In genomic region chr11:120793150-120793549, GRCh38 we compare ENCODE assay signal across 27 cellular contexts.
"Had no signal": no experiment of that assay in that cellular context is flagged by ENCODE, and none has a peak within 500 bp of the region (broad histone marks: within the 10 kb centered on the region; RNA-seq: fewer than 3 reads in every experiment).

No MANE protein-coding gene starts in this region.

- H3K27ac Mint-ChIP-seq: stimulated activated effector memory CD8-positive, alpha-beta T cell treated with anti-CD3 and anti-CD28 coated beads, Interleukin-12 subunit alpha, Interleukin-12 subunit beta, amount 100 ng/mL, for 72 hours; stimulated activated memory B cell treated with anti-CD40 and anti-IgM and Interleukin-4, amounts not matched to agents 10 μg/mL and 1 μg/mL and 100 μg/mL, for 72 hours; stimulated activated naive B cell treated with anti-CD40 and anti-IgM and Interleukin-4, amounts not matched to agents 10 μg/mL and 1 μg/mL and 100 μg/mL, for 72 hours; stimulated activated naive CD8-positive, alpha-beta T cell treated with anti-CD3 and anti-CD28 coated beads, Interleukin-15, amount 100 ng/mL, for 72 hours; stimulated activated naive CD8-positive, alpha-beta T cell treated with anti-CD3 and anti-CD28 coated beads, Interleukin-15, Interleukin-2, amounts not matched to agents 100 ng/mL and 50 ng/mL, for 24 hours; type B pancreatic cell had no signal

- H3K27ac ChIP-seq: stomach, suprapubic skin, testis, thoracic aorta, thyroid gland, tibial artery, tibial nerve, transverse colon, upper lobe of left lung, uterus, vagina had no signal

- H3K9me3 Mint-ChIP-seq: stimulated activated effector memory CD8-positive, alpha-beta T cell treated with anti-CD3 and anti-CD28 coated beads, Interleukin-12 subunit alpha, Interleukin-12 subunit beta, amount 100 ng/mL, for 72 hours; stimulated activated memory B cell treated with anti-CD40 and anti-IgM and Interleukin-4, amounts not matched to agents 10 μg/mL and 1 μg/mL and 100 μg/mL, for 72 hours; stimulated activated naive B cell treated with anti-CD40 and anti-IgM and Interleukin-4, amounts not matched to agents 10 μg/mL and 1 μg/mL and 100 μg/mL, for 72 hours; stimulated activated naive CD8-positive, alpha-beta T cell treated with anti-CD3 and anti-CD28 coated beads, Interleukin-15, amount 100 ng/mL, for 72 hours; stimulated activated naive CD8-positive, alpha-beta T cell treated with anti-CD3 and anti-CD28 coated beads, Interleukin-15, Interleukin-2, amounts not matched to agents 100 ng/mL and 50 ng/mL, for 24 hours; type B pancreatic cell had no signal

- H3K36me3 ChIP-seq: stomach, suprapubic skin, thoracic aorta, thyroid gland, tibial artery, tibial nerve, transverse colon, upper lobe of left lung, uterus, vagina had no signal

- H3K27me3 ChIP-seq: testis, thyroid gland, transverse colon, upper lobe of left lung, uterus, vagina had no signal

- H3K9me3 ChIP-seq: stomach, suprapubic skin, testis, thoracic aorta, thyroid gland, tibial artery, transverse colon, upper lobe of left lung, uterus, vagina had no signal

- DNase-seq: stimulated activated CD4-positive, alpha-beta T cell treated with anti-CD3 and anti-CD28 coated beads, Interleukin-2, amount 100 ng/mL, for 24 hours; stimulated activated CD4-positive, alpha-beta T cell treated with anti-CD3 and anti-CD28 coated beads, Interleukin-4, amount 100 ng/mL, for 1 hour; stimulated activated CD4-positive, alpha-beta T cell treated with anti-CD3 and anti-CD28 coated beads, Interleukin-4, amount 100 ng/mL, for 24 hours; stimulated activated CD4-positive, alpha-beta T cell treated with anti-CD3 and anti-CD28 coated beads, Interleukin-4, amount 100 ng/mL, for 4 hours; stimulated activated CD8-positive, alpha-beta memory T cell treated with anti-CD3 and anti-CD28 coated beads, Interleukin-4, amount 100 ng/mL, for 48 hours; stimulated activated naive B cell treated with anti-CD40 and anti-IgM and Interleukin-4, amounts not matched to agents 10 μg/mL and 1 μg/mL and 100 μg/mL, for 72 hours; stimulated activated naive CD4-positive, alpha-beta T cell; stimulated activated naive CD4-positive, alpha-beta T cell treated with Interleukin-2 at 50 U/mL for 16 hours; stimulated activated naive CD8-positive, alpha-beta T cell treated with anti-CD3 and anti-CD28 coated beads, Interleukin-15, amount 100 ng/mL, for 72 hours; stimulated activated naive CD8-positive, alpha-beta T cell treated with anti-CD3 and anti-CD28 coated beads, Interleukin-15, Interleukin-2, amounts not matched to agents 100 U/mL and 50 U/mL, for 24 hours; stomach; substantia nigra; testis; thyroid gland; transverse colon; trophoblast cell; upper lobe of left lung; uterus had no signal

- H3K4me1 Mint-ChIP-seq: stimulated activated effector memory CD8-positive, alpha-beta T cell treated with anti-CD3 and anti-CD28 coated beads, Interleukin-12 subunit alpha, Interleukin-12 subunit beta, amount 100 ng/mL, for 72 hours; stimulated activated memory B cell treated with anti-CD40 and anti-IgM and Interleukin-4, amounts not matched to agents 10 μg/mL and 1 μg/mL and 100 μg/mL, for 72 hours; stimulated activated naive B cell treated with anti-CD40 and anti-IgM and Interleukin-4, amounts not matched to agents 10 μg/mL and 1 μg/mL and 100 μg/mL, for 72 hours; stimulated activated naive CD8-positive, alpha-beta T cell treated with anti-CD3 and anti-CD28 coated beads, Interleukin-15, amount 100 ng/mL, for 72 hours had no signal

- H3K4me3 Mint-ChIP-seq: stimulated activated effector memory CD8-positive, alpha-beta T cell treated with anti-CD3 and anti-CD28 coated beads, Interleukin-12 subunit alpha, Interleukin-12 subunit beta, amount 100 ng/mL, for 72 hours; stimulated activated memory B cell treated with anti-CD40 and anti-IgM and Interleukin-4, amounts not matched to agents 10 μg/mL and 1 μg/mL and 100 μg/mL, for 72 hours; stimulated activated naive B cell treated with anti-CD40 and anti-IgM and Interleukin-4, amounts not matched to agents 10 μg/mL and 1 μg/mL and 100 μg/mL, for 72 hours; stimulated activated naive CD8-positive, alpha-beta T cell treated with anti-CD3 and anti-CD28 coated beads, Interleukin-15, amount 100 ng/mL, for 72 hours; stimulated activated naive CD8-positive, alpha-beta T cell treated with anti-CD3 and anti-CD28 coated beads, Interleukin-15, Interleukin-2, amounts not matched to agents 100 ng/mL and 50 ng/mL, for 24 hours; type B pancreatic cell had no signal

- ATAC-seq: stimulated activated effector memory CD8-positive, alpha-beta T cell treated with anti-CD3 and anti-CD28 coated beads, Interleukin-12 subunit alpha, Interleukin-12 subunit beta, amount 100 ng/mL, for 72 hours; stimulated activated memory B cell treated with anti-CD40 and anti-IgM and Interleukin-4, amounts not matched to agents 10 μg/mL and 1 μg/mL and 100 μg/mL, for 72 hours; stimulated activated naive B cell treated with anti-CD40 and anti-IgM and Interleukin-4, amounts not matched to agents 10 μg/mL and 1 μg/mL and 100 μg/mL, for 72 hours; stimulated activated naive CD8-positive, alpha-beta T cell treated with anti-CD3 and anti-CD28 coated beads, Interleukin-15, Interleukin-2, amounts not matched to agents 100 U/mL and 50 U/mL, for 24 hours had no signal

- H3K4me3 ChIP-seq: stomach, suprapubic skin, testis, thoracic aorta, thyroid gland, tibial artery, tibial nerve, transverse colon, upper lobe of left lung, uterus, vagina had no signal

- H3K36me3 Mint-ChIP-seq: stimulated activated effector memory CD8-positive, alpha-beta T cell treated with anti-CD3 and anti-CD28 coated beads, Interleukin-12 subunit alpha, Interleukin-12 subunit beta, amount 100 ng/mL, for 72 hours; stimulated activated memory B cell treated with anti-CD40 and anti-IgM and Interleukin-4, amounts not matched to agents 10 μg/mL and 1 μg/mL and 100 μg/mL, for 72 hours; stimulated activated naive B cell treated with anti-CD40 and anti-IgM and Interleukin-4, amounts not matched to agents 10 μg/mL and 1 μg/mL and 100 μg/mL, for 72 hours; type B pancreatic cell had no signal

- H3K4me1 ChIP-seq: stomach, suprapubic skin, testis, thyroid gland, tibial artery, tibial nerve, transverse colon, upper lobe of left lung, uterus, vagina had no signal
